12 cellular contexts compared by ENCODE assay signal in genomic region chr9:7150153-7150890, GRCh38.
DNase-seq lines count a peak whose midpoint lies in the region; ATAC-seq and TF ChIP-seq lines count a peak whose summit lies in the region.
"Had no signal": no experiment of that assay in that cellular context is flagged by ENCODE, and none has a peak within 500 bp of the region (broad histone marks: within the 10 kb centered on the region; RNA-seq: fewer than 3 reads in every experiment).

No MANE protein-coding gene starts in this region.

- CTCF ChIA-PET in PC-9 (lab: Charles Lee) = no interaction called here

- H3K27me3 ChIP-seq in lower lobe of right lung (ENCODE audit: low read depth) = no peaks in the 10 kb centered on the region
- H3K27me3 ChIP-seq in PC-9 (ENCODE audit: insufficient read depth, low read depth) = no peaks in the 10 kb centered on the region

- H3F3A ChIP-seq in PC-9 (ENCODE audit: insufficient read depth, low read depth) = no peaks in the 10 kb centered on the region

- no peaks in the 10 kb centered on the region for H3K9me2 ChIP-seq in PC-9 (ENCODE audit: insufficient read depth)

- intact Hi-C loops in lower lobe of right lung (cut with DNase I) = no loop called here
- intact Hi-C loops in PC-9 (cut with micrococcal nuclease; ENCODE audit: unreplicated experiment) = no loop called here

- TF ChIP-seq CTCF in lower lobe of right lung (IDR thresholded peaks at IDR 0.05) (no peak), PC-9 (conservative IDR thresholded peaks at IDR 0.05) (no peak)

- H3K27ac ChIP-seq in lower lobe of right lung (no peak overlapping the region), PC-9 (no peak overlapping the region)
- H3K27ac ChIP-seq: RWPE1 had no signal

- no peaks in the 10 kb centered on the region for H3K79me2 ChIP-seq in PC-9 (ENCODE audit: low read depth)

- peak; percentile 78 for DNase-seq in GF-D8 (lab: John Stamatoyannopoulos, UW)
- DNase-seq in SIG-M5 (lab: John Stamatoyannopoulos, UW) = peak; percentile 32
- DNase-seq in lower lobe of right lung = no peak
- no peak for DNase-seq in effector CD8-positive, alpha-beta T cell (lab: John Stamatoyannopoulos, UW)
- DNase-seq in stimulated activated CD4-positive, alpha-beta T cell treated with anti-CD3 and anti-CD28 coated beads, Interleukin-4, amount 100 ng/mL, for 24 hours = no peak
- DNase-seq in PC-9 = no peak
- DNase-seq: head of caudate nucleus; NCI-H187 treated with DMSO at 0.1 percent for 48 hours; stimulated activated CD4-positive, alpha-beta T cell treated with anti-CD3 and anti-CD28 coated beads, Interleukin-15, amount 100 ng/mL, for 24 hours had no signal

- no TSS peak for BruUV-seq in PC-9 (replicated peaks; lab: Mats Ljungman, UMichigan)

- H3K9me3 ChIP-seq in lower lobe of right lung = no peaks in the 10 kb centered on the region
- no peaks in the 10 kb centered on the region for H3K9me3 ChIP-seq in PC-9 (ENCODE audit: insufficient read depth, low read depth)

- H4K20me1 ChIP-seq in PC-9 (ENCODE audit: insufficient read depth) = no peaks in the 10 kb centered on the region

- H3K4me3 ChIP-seq in lower lobe of right lung (no peak overlapping the region), PC-9 (no peak overlapping the region)

- H3K4me1 ChIP-seq in lower lobe of right lung (no peaks in the 10 kb centered on the region), PC-9 (replicated peaks; ENCODE audit: insufficient read depth) (no peaks in the 10 kb centered on the region)

- ATAC-seq in GM21786 (IDR thresholded peaks at IDR 0.05; ENCODE audit: unreplicated experiment) (peak; percentile 51), lower lobe of right lung (peak; percentile 23 to 52), HG03354 (IDR thresholded peaks at IDR 0.05; ENCODE audit: poor library complexity, severe bottlenecking, unreplicated experiment) (no peak)

- H3K4me2 ChIP-seq in PC-9 = no peak overlapping the region

- peaks cover under 1% of the 10 kb centered on the region for H3K36me3 ChIP-seq in lower lobe of right lung
- H3K36me3 ChIP-seq in PC-9 (ENCODE audit: low read depth) = no peaks in the 10 kb centered on the region

- POLR2A ChIA-PET in PC-9 (lab: Charles Lee; ENCODE audit: unreplicated experiment) = no interaction called here

- H2AFZ ChIP-seq in PC-9 = no peak overlapping the region

Comparison
In these comparisons a context has a peak if more than half of its experiments do, and no peak if none do; other contexts are left out.
1. DNase-seq: peak in GF-D8 (single experiment) and SIG-M5 (single experiment); none in lower lobe of right lung (single experiment), effector CD8-positive, alpha-beta T cell (single experiment), stimulated activated CD4-positive, alpha-beta T cell treated with anti-CD3 and anti-CD28 coated beads, Interleukin-4, amount 100 ng/mL, for 24 hours (single experiment) and PC-9 (0 of 2).